Comparison of ENCODE assay signal across 9 cellular contexts in genomic region chr6:1526689-1527088, GRCh38.
DNase-seq lines count a peak whose midpoint lies in the region; ATAC-seq and TF ChIP-seq lines count a peak whose summit lies in the region.
"Had no signal": no experiment of that assay in that cellular context is flagged by ENCODE, and none has a peak within 500 bp of the region (broad histone marks: within the 10 kb centered on the region; RNA-seq: fewer than 3 reads in every experiment).

No MANE protein-coding gene starts in this region.

- no peak for TF ChIP-seq POLR2A in suprapubic skin (IDR thresholded peaks at IDR 0.05)

- WGBS in suprapubic skin = 11% methylated on average over 8 of the region's 8 CpGs
- 31% methylated on average over 8 of the region's 8 CpGs for WGBS in SK-N-SH (ENCODE audit: low lambda C conversion rate)

- H3K9me2 ChIP-seq in SK-N-SH = no peaks in the 10 kb centered on the region

- H3K27me3 ChIP-seq in suprapubic skin = peaks cover 16% of the 10 kb centered on the region
- peaks cover 30% of the 10 kb centered on the region for H3K27me3 ChIP-seq in SK-N-SH (ENCODE audit: insufficient read depth)
- no peaks in the 10 kb centered on the region for H3K27me3 ChIP-seq in colonic mucosa

- no peak overlapping the region for H2AFZ ChIP-seq in SK-N-SH (ENCODE audit: low read depth)

- H3K4me3 Mint-ChIP-seq in activated CD4-positive, alpha-beta T cell treated with anti-CD3 and anti-CD28 coated beads, Interleukin-2, amount 10 ng/mL, durations not matched to agents 24 days and 14 days = peak overlapping the region; percentile 26
- no peak overlapping the region for H3K4me3 Mint-ChIP-seq in central memory CD8-positive, alpha-beta T cell
- peak overlapping the region; percentile 8 for H3K4me3 Mint-ChIP-seq in mesothelial cell of epicardium

- TF ChIP-seq CTCF in mesothelial cell of epicardium (IDR thresholded peaks at IDR 0.05; ENCODE audit: unreplicated experiment) = no peak
- TF ChIP-seq CTCF in suprapubic skin (IDR thresholded peaks at IDR 0.05) = no peak
- TF ChIP-seq CTCF in SK-N-SH (IDR thresholded peaks at IDR 0.05) = no peak
- no peak for TF ChIP-seq CTCF in colonic mucosa (IDR thresholded peaks at IDR 0.05)

- no peak overlapping the region for H3K4me3 ChIP-seq in suprapubic skin
- no peak overlapping the region for H3K4me3 ChIP-seq in SK-N-SH (ENCODE audit: low read depth in 2 of 2, low read length in 1 of 2)
- no peak overlapping the region for H3K4me3 ChIP-seq in colonic mucosa

- POLR2A ChIA-PET in SK-N-SH (lab: Yijun Ruan, JAX) = no interaction called here

- no peak overlapping the region for H3K27ac Mint-ChIP-seq in activated CD4-positive, alpha-beta T cell treated with anti-CD3 and anti-CD28 coated beads, Interleukin-2, amount 10 ng/mL, durations not matched to agents 24 days and 14 days
- peak overlapping the region; percentile 76 for H3K27ac Mint-ChIP-seq in central memory CD8-positive, alpha-beta T cell (ENCODE audit: low read depth)
- peak overlapping the region; percentile 45 for H3K27ac Mint-ChIP-seq in mesothelial cell of epicardium

- H3K27ac ChIP-seq in suprapubic skin = peak overlapping the region; percentile 78
- H3K27ac ChIP-seq in SK-N-SH (ENCODE audit: low read depth in 2 of 2, low read length in 1 of 2) = no peak overlapping the region
- no peak overlapping the region for H3K27ac ChIP-seq in colonic mucosa

- H3F3A ChIP-seq in SK-N-SH (replicated peaks; ENCODE audit: insufficient read depth) = no peaks in the 10 kb centered on the region

- H3K4me2 ChIP-seq in SK-N-SH = no peak overlapping the region

- H3K36me3 Mint-ChIP-seq in activated CD4-positive, alpha-beta T cell treated with anti-CD3 and anti-CD28 coated beads, Interleukin-2, amount 10 ng/mL, durations not matched to agents 24 days and 14 days (ENCODE audit: low read depth) = peaks cover 2% of the 10 kb centered on the region
- H3K36me3 Mint-ChIP-seq in central memory CD8-positive, alpha-beta T cell (ENCODE audit: insufficient read depth) = no peaks in the 10 kb centered on the region
- no peaks in the 10 kb centered on the region for H3K36me3 Mint-ChIP-seq in mesothelial cell of epicardium

- TF ChIP-seq RAD21 in SK-N-SH (IDR thresholded peaks at IDR 0.05; ENCODE audit: low read length) = no peak

- H3K27me3 Mint-ChIP-seq in activated CD4-positive, alpha-beta T cell treated with anti-CD3 and anti-CD28 coated beads, Interleukin-2, amount 10 ng/mL, durations not matched to agents 24 days and 14 days = peaks cover 12% of the 10 kb centered on the region
- H3K27me3 Mint-ChIP-seq in central memory CD8-positive, alpha-beta T cell = peaks cover 17% of the 10 kb centered on the region
- peaks cover 29% of the 10 kb centered on the region for H3K27me3 Mint-ChIP-seq in mesothelial cell of epicardium (ENCODE audit: low read depth)

- H4K20me1 ChIP-seq in SK-N-SH (ENCODE audit: insufficient read depth) = no peaks in the 10 kb centered on the region

- H3K79me2 ChIP-seq in SK-N-SH (ENCODE audit: insufficient read depth) = no peaks in the 10 kb centered on the region

- no peak overlapping the region for H3K9ac ChIP-seq in SK-N-SH
- H3K9ac ChIP-seq in colonic mucosa (ENCODE audit: low read depth in 2 of 2, low read length in 2 of 2) = no peak overlapping the region

- H3K36me3 ChIP-seq in suprapubic skin (no peaks in the 10 kb centered on the region), SK-N-SH (replicated peaks in 1 of 2; ENCODE audit: control insufficient read depth in 1 of 2, insufficient read depth in 2 of 2, low read length in 1 of 2) (no peaks in the 10 kb centered on the region), colonic mucosa (no peaks in the 10 kb centered on the region)

- H3K9me3 ChIP-seq in suprapubic skin = no peaks in the 10 kb centered on the region
- H3K9me3 ChIP-seq in SK-N-SH = no peaks in the 10 kb centered on the region
- no peaks in the 10 kb centered on the region for H3K9me3 ChIP-seq in colonic mucosa

- no peak for ATAC-seq in central memory CD8-positive, alpha-beta T cell (replicated peaks; ENCODE audit: extremely low read depth, poor library complexity, severe bottlenecking)

- intact Hi-C loops in activated CD4-positive, alpha-beta T cell treated with anti-CD3 and anti-CD28 coated beads, Interleukin-2, amount 10 ng/mL, durations not matched to agents 24 days and 14 days (cut with micrococcal nuclease) = no loop called here
- intact Hi-C loops in colonic mucosa (cut with DNase I) = no loop called here

- H3K4me1 ChIP-seq in suprapubic skin (peaks cover 26% of the 10 kb centered on the region), SK-N-SH (ENCODE audit: control insufficient read depth in 1 of 2, insufficient read depth in 2 of 2, low read depth in 1 of 2, low read length in 1 of 2) (peaks cover 0 to 2% of the 10 kb centered on the region in 2 experiments; a peak in 1 of 4 replicates), colonic mucosa (no peaks in the 10 kb centered on the region)

- CTCF ChIA-PET in SK-N-SH (lab: Yijun Ruan, JAX) = interaction anchor here (1.2 kb wide), 1 partner anchor 9 kb away, joined by 3 read pairs; no protein-coding TSS in a partner anchor

- TF ChIP-seq EP300 in suprapubic skin (IDR thresholded peaks at IDR 0.05) (no peak), SK-N-SH (IDR thresholded peaks at IDR 0.05; ENCODE audit: borderline replicate concordance in 1 of 2, low read depth in 1 of 2, low read length in 1 of 2) (no peak)

- no peaks in the 10 kb centered on the region for H3K9me3 Mint-ChIP-seq in activated CD4-positive, alpha-beta T cell treated with anti-CD3 and anti-CD28 coated beads, Interleukin-2, amount 10 ng/mL, durations not matched to agents 24 days and 14 days
- no peaks in the 10 kb centered on the region for H3K9me3 Mint-ChIP-seq in central memory CD8-positive, alpha-beta T cell
- H3K9me3 Mint-ChIP-seq in mesothelial cell of epicardium = no peaks in the 10 kb centered on the region

- peaks cover 56% of the 10 kb centered on the region for H3K4me1 Mint-ChIP-seq in activated CD4-positive, alpha-beta T cell treated with anti-CD3 and anti-CD28 coated beads, Interleukin-2, amount 10 ng/mL, durations not matched to agents 24 days and 14 days
- peaks cover 40% of the 10 kb centered on the region for H3K4me1 Mint-ChIP-seq in central memory CD8-positive, alpha-beta T cell
- peaks cover 15% of the 10 kb centered on the region for H3K4me1 Mint-ChIP-seq in mesothelial cell of epicardium

- DNase-seq in activated CD4-positive, alpha-beta T cell treated with anti-CD3 and anti-CD28 coated beads, Interleukin-2, amount 10 ng/mL, durations not matched to agents 24 days and 14 days = peak; percentile 62
- DNase-seq in activated CD4-positive, alpha-beta T cell treated with anti-CD3 and anti-CD28 coated beads for 1 hour = no peak
- no peak for DNase-seq in central memory CD8-positive, alpha-beta T cell (ENCODE audit: low spot score in 2 of 2)
- DNase-seq in mesothelial cell of epicardium (ENCODE audit: low spot score in 2 of 2, unreplicated experiment in 2 of 2) (no peak), suprapubic skin (ENCODE audit: low spot score in 2 of 2) (no peak), SK-N-SH (no peak), colonic mucosa (no peak), NCI-H1694 treated with DMSO at 0.1 percent for 48 hours (lab: John Stamatoyannopoulos, UW) (no peak)
- DNase-seq: NCI-H748 treated with DMSO at 0.1 percent for 48 hours had no signal

TF ChIP-seq in SK-N-SH, 30 proteins besides CTCF, POLR2A, EP300 and RAD21:
- TF ChIP-seq REST (IDR thresholded peaks at IDR 0.05; ENCODE audit: low read depth, low read length) (no peak), IRF3 (IDR thresholded peaks at IDR 0.05; ENCODE audit: low read depth, low read length) (no peak)
